Comparison of ENCODE assay signal across 2 cellular contexts in the genomic region with DNA sequence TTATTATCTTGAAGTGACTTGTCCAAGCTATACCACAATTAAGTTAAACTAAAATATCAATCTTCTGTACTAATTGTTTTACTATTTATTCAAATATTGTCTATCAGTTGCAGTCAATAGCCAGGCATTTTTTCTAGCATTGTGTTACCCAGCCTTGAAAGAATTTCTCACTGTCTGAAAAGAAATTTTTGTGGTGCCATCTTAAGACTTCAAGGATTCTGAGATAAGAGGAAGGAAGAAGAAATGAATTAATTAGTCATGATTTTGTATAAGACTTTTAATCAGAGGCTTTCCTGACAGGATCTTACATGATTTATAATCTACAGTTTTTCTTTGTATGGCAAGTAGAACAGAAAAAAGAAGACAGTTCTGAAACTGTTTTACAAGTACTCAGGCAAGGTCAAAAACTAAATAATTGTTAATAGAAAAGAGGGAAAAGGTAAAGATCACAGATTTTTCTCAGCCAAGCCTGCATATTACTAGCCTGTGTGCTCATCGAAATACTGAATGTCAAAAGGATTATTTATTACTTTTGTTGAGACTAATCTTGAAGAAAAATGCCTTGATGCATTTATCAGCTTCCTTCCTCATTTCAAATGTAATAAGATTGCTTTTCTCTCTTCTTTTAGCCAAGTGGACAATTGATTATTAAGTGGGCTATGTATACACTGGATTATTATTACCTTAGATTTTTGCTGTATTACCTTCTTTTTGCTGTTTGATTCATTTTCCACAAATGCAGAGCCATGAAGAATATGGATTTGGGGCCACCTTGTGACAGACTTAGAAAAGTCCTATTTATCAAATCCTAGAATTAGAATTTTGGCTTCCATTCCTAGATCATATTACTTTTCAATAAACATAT.
TF ChIP-seq lines count a peak whose summit lies in the region.

No MANE protein-coding gene starts in this region.

TF ChIP-seq in SK-N-SH, 30 proteins besides CTCF, POLR2A, EP300 and RAD21 (continued from another document):
- TF ChIP-seq, protein P1, sequence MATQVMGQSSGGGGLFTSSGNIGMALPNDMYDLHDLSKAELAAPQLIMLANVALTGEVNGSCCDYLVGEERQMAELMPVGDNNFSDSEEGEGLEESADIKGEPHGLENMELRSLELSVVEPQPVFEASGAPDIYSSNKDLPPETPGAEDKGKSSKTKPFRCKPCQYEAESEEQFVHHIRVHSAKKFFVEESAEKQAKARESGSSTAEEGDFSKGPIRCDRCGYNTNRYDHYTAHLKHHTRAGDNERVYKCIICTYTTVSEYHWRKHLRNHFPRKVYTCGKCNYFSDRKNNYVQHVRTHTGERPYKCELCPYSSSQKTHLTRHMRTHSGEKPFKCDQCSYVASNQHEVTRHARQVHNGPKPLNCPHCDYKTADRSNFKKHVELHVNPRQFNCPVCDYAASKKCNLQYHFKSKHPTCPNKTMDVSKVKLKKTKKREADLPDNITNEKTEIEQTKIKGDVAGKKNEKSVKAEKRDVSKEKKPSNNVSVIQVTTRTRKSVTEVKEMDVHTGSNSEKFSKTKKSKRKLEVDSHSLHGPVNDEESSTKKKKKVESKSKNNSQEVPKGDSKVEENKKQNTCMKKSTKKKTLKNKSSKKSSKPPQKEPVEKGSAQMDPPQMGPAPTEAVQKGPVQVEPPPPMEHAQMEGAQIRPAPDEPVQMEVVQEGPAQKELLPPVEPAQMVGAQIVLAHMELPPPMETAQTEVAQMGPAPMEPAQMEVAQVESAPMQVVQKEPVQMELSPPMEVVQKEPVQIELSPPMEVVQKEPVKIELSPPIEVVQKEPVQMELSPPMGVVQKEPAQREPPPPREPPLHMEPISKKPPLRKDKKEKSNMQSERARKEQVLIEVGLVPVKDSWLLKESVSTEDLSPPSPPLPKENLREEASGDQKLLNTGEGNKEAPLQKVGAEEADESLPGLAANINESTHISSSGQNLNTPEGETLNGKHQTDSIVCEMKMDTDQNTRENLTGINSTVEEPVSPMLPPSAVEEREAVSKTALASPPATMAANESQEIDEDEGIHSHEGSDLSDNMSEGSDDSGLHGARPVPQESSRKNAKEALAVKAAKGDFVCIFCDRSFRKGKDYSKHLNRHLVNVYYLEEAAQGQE (IDR thresholded peaks at IDR 0.05; ENCODE audit: low read depth, low read length): no peak
TF ChIP-seq in SK-N-SH: peak in this region for 1.

TF ChIP-seq in SK-N-SH treated with all-trans-retinoic acid at 6 μM for 48 hours, 23 proteins besides CTCF, POLR2A, EP300 and RAD21 (continued from another document):
- TF ChIP-seq, protein P2, sequence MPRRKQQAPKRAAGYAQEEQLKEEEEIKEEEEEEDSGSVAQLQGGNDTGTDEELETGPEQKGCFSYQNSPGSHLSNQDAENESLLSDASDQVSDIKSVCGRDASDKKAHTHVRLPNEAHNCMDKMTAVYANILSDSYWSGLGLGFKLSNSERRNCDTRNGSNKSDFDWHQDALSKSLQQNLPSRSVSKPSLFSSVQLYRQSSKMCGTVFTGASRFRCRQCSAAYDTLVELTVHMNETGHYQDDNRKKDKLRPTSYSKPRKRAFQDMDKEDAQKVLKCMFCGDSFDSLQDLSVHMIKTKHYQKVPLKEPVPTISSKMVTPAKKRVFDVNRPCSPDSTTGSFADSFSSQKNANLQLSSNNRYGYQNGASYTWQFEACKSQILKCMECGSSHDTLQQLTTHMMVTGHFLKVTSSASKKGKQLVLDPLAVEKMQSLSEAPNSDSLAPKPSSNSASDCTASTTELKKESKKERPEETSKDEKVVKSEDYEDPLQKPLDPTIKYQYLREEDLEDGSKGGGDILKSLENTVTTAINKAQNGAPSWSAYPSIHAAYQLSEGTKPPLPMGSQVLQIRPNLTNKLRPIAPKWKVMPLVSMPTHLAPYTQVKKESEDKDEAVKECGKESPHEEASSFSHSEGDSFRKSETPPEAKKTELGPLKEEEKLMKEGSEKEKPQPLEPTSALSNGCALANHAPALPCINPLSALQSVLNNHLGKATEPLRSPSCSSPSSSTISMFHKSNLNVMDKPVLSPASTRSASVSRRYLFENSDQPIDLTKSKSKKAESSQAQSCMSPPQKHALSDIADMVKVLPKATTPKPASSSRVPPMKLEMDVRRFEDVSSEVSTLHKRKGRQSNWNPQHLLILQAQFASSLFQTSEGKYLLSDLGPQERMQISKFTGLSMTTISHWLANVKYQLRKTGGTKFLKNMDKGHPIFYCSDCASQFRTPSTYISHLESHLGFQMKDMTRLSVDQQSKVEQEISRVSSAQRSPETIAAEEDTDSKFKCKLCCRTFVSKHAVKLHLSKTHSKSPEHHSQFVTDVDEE (CRISPR knock-in tag; IDR thresholded peaks at IDR 0.05): no peak
- TF ChIP-seq PPARA (CRISPR knock-in tag; IDR thresholded peaks at IDR 0.05; ENCODE audit: borderline replicate concordance) (no peak), RARB (CRISPR knock-in tag; IDR thresholded peaks at IDR 0.05) (no peak), ZNF8 (CRISPR knock-in tag; IDR thresholded peaks at IDR 0.05) (no peak), ZC3H10 (CRISPR knock-in tag; IDR thresholded peaks at IDR 0.05) (no peak), ZFP30 (CRISPR knock-in tag; IDR thresholded peaks at IDR 0.05) (no peak), GLIS3 (CRISPR knock-in tag; IDR thresholded peaks at IDR 0.05) (no peak), TCF4 (CRISPR knock-in tag; IDR thresholded peaks at IDR 0.05; ENCODE audit: borderline replicate concordance) (no peak), ISL1 (CRISPR knock-in tag; IDR thresholded peaks at IDR 0.05) (no peak)
- TF ChIP-seq, protein P3, sequence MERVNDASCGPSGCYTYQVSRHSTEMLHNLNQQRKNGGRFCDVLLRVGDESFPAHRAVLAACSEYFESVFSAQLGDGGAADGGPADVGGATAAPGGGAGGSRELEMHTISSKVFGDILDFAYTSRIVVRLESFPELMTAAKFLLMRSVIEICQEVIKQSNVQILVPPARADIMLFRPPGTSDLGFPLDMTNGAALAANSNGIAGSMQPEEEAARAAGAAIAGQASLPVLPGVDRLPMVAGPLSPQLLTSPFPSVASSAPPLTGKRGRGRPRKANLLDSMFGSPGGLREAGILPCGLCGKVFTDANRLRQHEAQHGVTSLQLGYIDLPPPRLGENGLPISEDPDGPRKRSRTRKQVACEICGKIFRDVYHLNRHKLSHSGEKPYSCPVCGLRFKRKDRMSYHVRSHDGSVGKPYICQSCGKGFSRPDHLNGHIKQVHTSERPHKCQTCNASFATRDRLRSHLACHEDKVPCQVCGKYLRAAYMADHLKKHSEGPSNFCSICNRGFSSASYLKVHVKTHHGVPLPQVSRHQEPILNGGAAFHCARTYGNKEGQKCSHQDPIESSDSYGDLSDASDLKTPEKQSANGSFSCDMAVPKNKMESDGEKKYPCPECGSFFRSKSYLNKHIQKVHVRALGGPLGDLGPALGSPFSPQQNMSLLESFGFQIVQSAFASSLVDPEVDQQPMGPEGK (CRISPR knock-in tag; IDR thresholded peaks at IDR 0.05; ENCODE audit: borderline replicate concordance): no peak
